In genomic region chr2:201233192-201234166, GRCh38 we compare ENCODE assay signal across 1 cellular context.
TF ChIP-seq lines count a peak whose summit lies in the region.

No MANE protein-coding gene starts in this region.

TF ChIP-seq in HepG2, 621 proteins besides CTCF, POLR2A, EP300 and RAD21 (continued from another document and continues in another):
- TF ChIP-seq TIGD3 (CRISPR knock-in tag; IDR thresholded peaks at IDR 0.05; ENCODE audit: borderline replicate concordance) (no peak), MEF2D (CRISPR knock-in tag; IDR thresholded peaks at IDR 0.05) (no peak; the same call in 1 of the 2 replicates), ZMAT3 (CRISPR knock-in tag; conservative IDR thresholded peaks at IDR 0.05) (peak; percentile 75), RELA (CRISPR knock-in tag; IDR thresholded peaks at IDR 0.05) (no peak), YEATS2 (CRISPR knock-in tag; IDR thresholded peaks at IDR 0.05; ENCODE audit: borderline replicate concordance) (no peak), PAWR (CRISPR knock-in tag; IDR thresholded peaks at IDR 0.05; ENCODE audit: borderline replicate concordance) (no peak), JUND (CRISPR knock-in tag; IDR thresholded peaks at IDR 0.05) (no peak), MLX (CRISPR knock-in tag; IDR thresholded peaks at IDR 0.05) (no peak), MTERF4 (CRISPR knock-in tag; IDR thresholded peaks at IDR 0.05) (no peak), ZNF609 (CRISPR knock-in tag; IDR thresholded peaks at IDR 0.05; ENCODE audit: borderline replicate concordance) (no peak), ZNF788 (CRISPR knock-in tag; IDR thresholded peaks at IDR 0.05; ENCODE audit: borderline replicate concordance) (no peak; the same call in 1 of the 2 replicates), NFE2 (CRISPR knock-in tag; IDR thresholded peaks at IDR 0.05) (no peak), AFF4 (CRISPR knock-in tag; IDR thresholded peaks at IDR 0.05) (no peak), ZC3H13 (CRISPR knock-in tag; IDR thresholded peaks at IDR 0.05) (no peak), MBNL3 (CRISPR knock-in tag; conservative IDR thresholded peaks at IDR 0.05) (no peak), ZBTB38 (CRISPR knock-in tag; IDR thresholded peaks at IDR 0.05) (0 out of 2 replicates have a peak, but pooled peaks have one; percentile 11), ZSCAN30 (CRISPR knock-in tag; IDR thresholded peaks at IDR 0.05) (no peak), ZNF598 (CRISPR knock-in tag; IDR thresholded peaks at IDR 0.05; ENCODE audit: borderline replicate concordance) (peak; percentile 50; the same call in 1 of the 2 replicates), ZBED4 (CRISPR knock-in tag; IDR thresholded peaks at IDR 0.05; ENCODE audit: borderline replicate concordance) (no peak), ETV6 (CRISPR knock-in tag; conservative IDR thresholded peaks at IDR 0.05) (peak; percentile 36; the same call in 1 of the 2 replicates), ZNF740 (CRISPR knock-in tag; IDR thresholded peaks at IDR 0.05) (peak; percentile 62; the same call in 1 of the 2 replicates), KAT8 (CRISPR knock-in tag; IDR thresholded peaks at IDR 0.05) (peak; percentile 89), KLF13 (CRISPR knock-in tag; IDR thresholded peaks at IDR 0.05) (no peak), NCOR1 (IDR thresholded peaks at IDR 0.05; ENCODE audit: borderline replicate concordance, low read length) (no peak; the same call in 1 of the 2 replicates), ZBTB43 (CRISPR knock-in tag; conservative IDR thresholded peaks at IDR 0.05) (no peak), ZNF101 (CRISPR knock-in tag; IDR thresholded peaks at IDR 0.05; ENCODE audit: borderline replicate concordance, low read depth) (no peak), ONECUT2 (CRISPR knock-in tag; IDR thresholded peaks at IDR 0.05) (0 out of 2 replicates have a peak, but pooled peaks have one; percentile 7), ZNF691 (CRISPR knock-in tag; IDR thresholded peaks at IDR 0.05; ENCODE audit: borderline replicate concordance, low read depth) (peak; percentile 92), SRY (CRISPR knock-in tag; IDR thresholded peaks at IDR 0.05) (no peak), ZNF451 (CRISPR knock-in tag; IDR thresholded peaks at IDR 0.05) (no peak; the same call in 1 of the 2 replicates), ZBTB4 (CRISPR knock-in tag; IDR thresholded peaks at IDR 0.05; ENCODE audit: borderline replicate concordance) (0 out of 2 replicates have a peak, but pooled peaks have one; percentile 36), ZNF367 (CRISPR knock-in tag; IDR thresholded peaks at IDR 0.05; ENCODE audit: borderline replicate concordance) (no peak), PHB2 (IDR thresholded peaks at IDR 0.05; ENCODE audit: partially characterized antibody) (no peak), HOXA5 (CRISPR knock-in tag; IDR thresholded peaks at IDR 0.05) (no peak), ZFP36L2 (CRISPR knock-in tag; IDR thresholded peaks at IDR 0.05) (0 out of 2 replicates have a peak, but pooled peaks have one; percentile 21)
